Comparison of ENCODE assay signal across 27 cellular contexts in genomic region chr2:207861789-207862188, GRCh38.
"Had no signal": no experiment of that assay in that cellular context is flagged by ENCODE, and none has a peak within 500 bp of the region (broad histone marks: within the 10 kb centered on the region; RNA-seq: fewer than 3 reads in every experiment).

No MANE protein-coding gene starts in this region.

- H3K9me3 ChIP-seq: left ventricle myocardium inferior, psoas muscle, right atrium auricular region, right lobe of liver, stomach, testis, thyroid gland, transverse colon, upper lobe of left lung, vagina had no signal

- H3K4me3 Mint-ChIP-seq: mesothelial cell of epicardium; naive B cell; natural killer cell; nephron progenitor cell; stimulated activated memory B cell treated with anti-CD40 and anti-IgM and Interleukin-4, amounts not matched to agents 10 μg/mL and 1 μg/mL and 100 μg/mL, for 72 hours had no signal

- H3K9me3 Mint-ChIP-seq: naive B cell; natural killer cell; nephron progenitor cell; stimulated activated memory B cell treated with anti-CD40 and anti-IgM and Interleukin-4, amounts not matched to agents 10 μg/mL and 1 μg/mL and 100 μg/mL, for 72 hours had no signal

- H3K4me2 ChIP-seq: hepatocyte, smooth muscle cell had no signal

- H3K4me1 ChIP-seq: parathyroid adenoma, psoas muscle, testis, transverse colon, upper lobe of left lung, vagina had no signal

- H3K27me3 Mint-ChIP-seq: naive B cell; stimulated activated memory B cell treated with anti-CD40 and anti-IgM and Interleukin-4, amounts not matched to agents 10 μg/mL and 1 μg/mL and 100 μg/mL, for 72 hours had no signal

- H3K27ac ChIP-seq: hepatocyte, left ventricle myocardium inferior, parathyroid adenoma, psoas muscle, right atrium auricular region, testis, thyroid gland, transverse colon, upper lobe of left lung, vagina had no signal

- ATAC-seq: natural killer cell; psoas muscle; stimulated activated memory B cell treated with anti-CD40 and anti-IgM and Interleukin-4, amounts not matched to agents 10 μg/mL and 1 μg/mL and 100 μg/mL, for 72 hours had no signal

- H3K4me1 Mint-ChIP-seq: naive B cell; natural killer cell; stimulated activated memory B cell treated with anti-CD40 and anti-IgM and Interleukin-4, amounts not matched to agents 10 μg/mL and 1 μg/mL and 100 μg/mL, for 72 hours had no signal

- H3K9ac ChIP-seq: parathyroid adenoma had no signal

- H3K27ac Mint-ChIP-seq: mesothelial cell of epicardium; naive B cell; natural killer cell; nephron progenitor cell; stimulated activated memory B cell treated with anti-CD40 and anti-IgM and Interleukin-4, amounts not matched to agents 10 μg/mL and 1 μg/mL and 100 μg/mL, for 72 hours had no signal

- H3K79me2 ChIP-seq: hepatocyte, parathyroid adenoma had no signal

- H3K27me3 ChIP-seq: hepatocyte, right atrium auricular region, right lobe of liver, stomach, testis, thyroid gland, transverse colon, upper lobe of left lung, vagina had no signal

- H2AFZ ChIP-seq: hepatocyte, parathyroid adenoma had no signal

- H3K36me3 ChIP-seq: left ventricle myocardium inferior, right atrium auricular region, right lobe of liver, transverse colon, vagina had no signal

- H3K4me3 ChIP-seq: hepatocyte, left ventricle myocardium inferior, lung, psoas muscle, right atrium auricular region, right lobe of liver, smooth muscle cell, stomach, testis, thyroid gland, transverse colon, upper lobe of left lung, vagina had no signal

- DNase-seq: islet precursor cell; left ventricle myocardium inferior; mesendoderm; naive B cell; natural killer cell; nephron progenitor cell; occipital lobe; psoas muscle; right lobe of liver; stimulated activated CD4-positive, alpha-beta T cell treated with anti-CD3 and anti-CD28 coated beads, Interleukin-1b, Interleukin-23, amount 100 ng/mL, for 48 hours; stimulated activated CD4-positive, alpha-beta T cell treated with anti-CD3 and anti-CD28 coated beads, Interleukin-2, amount 100 ng/mL, for 48 hours; stimulated activated CD4-positive, alpha-beta T cell treated with anti-CD3 and anti-CD28 coated beads, Interleukin-4, amount 100 ng/mL, for 4 hours; stimulated activated CD8-positive, alpha-beta memory T cell treated with anti-CD3 and anti-CD28 coated beads, Interleukin-4, amount 100 ng/mL, for 48 hours; stimulated activated naive CD4-positive, alpha-beta T cell treated with Interleukin-2 at 50 U/mL for 16 hours; stomach; testis; thyroid gland; transverse colon; upper lobe of left lung had no signal
